Comparison of ENCODE assay signal across 1 cellular context in the genomic region with DNA sequence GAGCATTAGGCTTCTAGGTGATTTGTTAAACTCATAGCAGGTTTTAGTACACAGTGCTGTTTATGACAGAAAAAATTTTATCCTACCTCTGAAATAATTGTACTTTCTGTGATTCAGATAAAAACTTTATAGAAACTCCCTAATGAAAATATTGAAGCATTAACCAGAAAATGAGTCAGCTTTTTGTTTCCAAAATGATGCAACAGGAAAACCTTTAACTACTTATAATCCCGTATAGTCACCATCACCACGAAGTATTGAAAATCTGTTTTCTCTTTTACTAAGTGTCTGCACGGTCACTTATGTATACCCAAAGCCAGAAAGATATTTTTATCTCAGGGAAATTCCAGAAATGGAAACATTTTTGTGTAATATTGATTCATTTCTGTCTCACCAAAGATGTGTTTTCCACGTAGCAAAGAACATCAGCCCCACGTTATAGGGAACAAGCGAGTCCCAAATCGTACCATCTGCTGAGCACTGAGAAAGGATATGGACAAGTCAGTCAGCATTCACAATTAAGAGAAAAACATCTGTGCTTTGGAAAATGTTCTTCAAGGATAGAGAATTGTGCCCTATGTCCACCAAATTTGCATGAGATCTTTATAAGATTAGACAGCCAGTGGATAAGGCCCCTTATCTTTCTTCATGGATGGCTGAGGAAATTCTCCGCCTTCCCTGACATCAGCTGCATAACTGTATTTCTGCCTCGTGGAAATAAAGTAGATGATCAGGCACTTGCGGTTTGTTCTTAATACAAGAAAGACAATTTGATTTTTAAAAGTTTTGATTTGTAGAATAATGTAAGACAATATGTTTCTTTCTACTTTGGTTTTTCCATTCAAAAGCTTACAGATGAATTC.
A peak's percentile ranks its signal among the peaks of the same experiment; 100 is the strongest.
TF ChIP-seq lines count a peak whose summit lies in the region.

No MANE protein-coding gene starts in this region.

TF ChIP-seq in IMR-90, 13 proteins besides CTCF, POLR2A, EP300 and RAD21:
- TF ChIP-seq RCOR1 (IDR thresholded peaks at IDR 0.05; ENCODE audit: insufficient replicate concordance, low read length) (no peak), CEBPB (IDR thresholded peaks at IDR 0.05; ENCODE audit: low read depth, low read length) (peak; percentile 95), NFE2L2 (IDR thresholded peaks at IDR 0.05; ENCODE audit: low read depth, low read length) (peak; percentile 75), MAFK (IDR thresholded peaks at IDR 0.05; ENCODE audit: low read depth, low read length) (peak; percentile 54), FOS (IDR thresholded peaks at IDR 0.05; ENCODE audit: low read depth, low read length) (peak; percentile 84)
- TF ChIP-seq, protein P1, sequence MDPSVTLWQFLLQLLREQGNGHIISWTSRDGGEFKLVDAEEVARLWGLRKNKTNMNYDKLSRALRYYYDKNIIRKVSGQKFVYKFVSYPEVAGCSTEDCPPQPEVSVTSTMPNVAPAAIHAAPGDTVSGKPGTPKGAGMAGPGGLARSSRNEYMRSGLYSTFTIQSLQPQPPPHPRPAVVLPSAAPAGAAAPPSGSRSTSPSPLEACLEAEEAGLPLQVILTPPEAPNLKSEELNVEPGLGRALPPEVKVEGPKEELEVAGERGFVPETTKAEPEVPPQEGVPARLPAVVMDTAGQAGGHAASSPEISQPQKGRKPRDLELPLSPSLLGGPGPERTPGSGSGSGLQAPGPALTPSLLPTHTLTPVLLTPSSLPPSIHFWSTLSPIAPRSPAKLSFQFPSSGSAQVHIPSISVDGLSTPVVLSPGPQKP (IDR thresholded peaks at IDR 0.05; ENCODE audit: borderline replicate concordance, low read depth, low read length): no peak
- TF ChIP-seq, protein P2, sequence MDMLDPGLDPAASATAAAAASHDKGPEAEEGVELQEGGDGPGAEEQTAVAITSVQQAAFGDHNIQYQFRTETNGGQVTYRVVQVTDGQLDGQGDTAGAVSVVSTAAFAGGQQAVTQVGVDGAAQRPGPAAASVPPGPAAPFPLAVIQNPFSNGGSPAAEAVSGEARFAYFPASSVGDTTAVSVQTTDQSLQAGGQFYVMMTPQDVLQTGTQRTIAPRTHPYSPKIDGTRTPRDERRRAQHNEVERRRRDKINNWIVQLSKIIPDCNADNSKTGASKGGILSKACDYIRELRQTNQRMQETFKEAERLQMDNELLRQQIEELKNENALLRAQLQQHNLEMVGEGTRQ (IDR thresholded peaks at IDR 0.05; ENCODE audit: low read depth, low read length): no peak
